ENCODE assay signal across 10 cellular contexts in genomic region chr1:206708058-206708457, GRCh38. TPM values are rescaled to one million over a fixed set of nuclear protein-coding genes. Genes with fewer than 3 reads are reported as not detected.
DNase-seq lines count a peak whose midpoint lies in the region; ATAC-seq, FAIRE-seq and TF ChIP-seq lines count a peak whose summit lies in the region.
"Had no signal": no experiment of that assay in that cellular context is flagged by ENCODE, and none has a peak within 500 bp of the region (broad histone marks: within the 10 kb centered on the region; RNA-seq: fewer than 3 reads in every experiment).

No MANE protein-coding gene starts in this region.

- H3K79me2 ChIP-seq in K562 (ENCODE audit: control insufficient read depth, insufficient read depth, low read length): peaks cover 93% of the 10 kb centered on the region

- H3K27me3 ChIP-seq in HL-60 (ENCODE audit: insufficient read depth, poor library complexity, severe bottlenecking) (no peaks in the 10 kb centered on the region), K562 (ENCODE audit: control insufficient read depth in 2 of 2, insufficient read depth in 2 of 2, low read length in 2 of 2) (no peaks in the 10 kb centered on the region), gastroesophageal sphincter (no peaks in the 10 kb centered on the region)

- H3K4me3 Mint-ChIP-seq in T-helper 1 cell treated with Interleukin-12 subunit alpha and Interleukin-12 subunit beta and Interleukin-4 antibody, amounts not matched to agents 30 μg/mL and 1 μg/mL, for 36 hours: peak overlapping the region; percentile 41
- peak overlapping the region; percentile 30 for H3K4me3 Mint-ChIP-seq in stimulated activated effector memory CD8-positive, alpha-beta T cell treated with anti-CD3 and anti-CD28 coated beads, Interleukin-12 subunit alpha, Interleukin-12 subunit beta, amount 100 ng/mL, for 72 hours

- TF ChIP-seq EP300 in K562 (IDR thresholded peaks at IDR 0.05; ENCODE audit: low read length): no peak
- TF ChIP-seq EP300 in gastroesophageal sphincter (IDR thresholded peaks at IDR 0.05): no peak

- H3K27ac ChIP-seq in HL-60 (replicated peaks): peak overlapping the region; percentile 59
- H3K27ac ChIP-seq in K562 (ENCODE audit: extremely low read depth, low read depth, low read length): no peak overlapping the region
- H3K27ac ChIP-seq in gastroesophageal sphincter: no peak overlapping the region

- TF ChIP-seq CTCF in HL-60 (IDR thresholded peaks at IDR 0.05; ENCODE audit: insufficient read depth, low read length) (no peak), K562 (IDR thresholded peaks at IDR 0.05 in 2 of 3, conservative IDR thresholded peaks at IDR 0.05 in 1 of 3; ENCODE audit: insufficient read depth in 2 of 3, low read depth in 1 of 3, low read length in 3 of 3) (peak; percentile 13 to 26 (median 18); a peak in 1 of 6 replicates), gastroesophageal sphincter (IDR thresholded peaks at IDR 0.05) (no peak)

- intact Hi-C loops in K562 (cut with micrococcal nuclease): loop anchor here (5.0 kb wide), 1 partner anchor 36 kb away; no protein-coding TSS in a partner anchor

- H3K4me2 ChIP-seq in K562 (ENCODE audit: insufficient read depth, low read length): no peak overlapping the region

- H3K4me3 ChIP-seq in HL-60 (replicated peaks; ENCODE audit: insufficient read depth, low read length): no peak overlapping the region
- H3K4me3 ChIP-seq in K562: no peak overlapping the region
- H3K4me3 ChIP-seq in gastroesophageal sphincter: no peak overlapping the region

- H4K20me1 ChIP-seq in K562 (replicated peaks; ENCODE audit: control insufficient read depth, insufficient read depth, low read length): peaks cover 63% of the 10 kb centered on the region

- H3K36me3 Mint-ChIP-seq in T-helper 1 cell treated with Interleukin-12 subunit alpha and Interleukin-12 subunit beta and Interleukin-4 antibody, amounts not matched to agents 30 μg/mL and 1 μg/mL, for 36 hours (ENCODE audit: low read depth): peaks cover 3% of the 10 kb centered on the region
- H3K36me3 Mint-ChIP-seq in stimulated activated effector memory CD8-positive, alpha-beta T cell treated with anti-CD3 and anti-CD28 coated beads, Interleukin-12 subunit alpha, Interleukin-12 subunit beta, amount 100 ng/mL, for 72 hours: peaks cover 13% of the 10 kb centered on the region

- H3K4me1 Mint-ChIP-seq in T-helper 1 cell treated with Interleukin-12 subunit alpha and Interleukin-12 subunit beta and Interleukin-4 antibody, amounts not matched to agents 30 μg/mL and 1 μg/mL, for 36 hours (ENCODE audit: low read depth): peaks cover 76% of the 10 kb centered on the region
- H3K4me1 Mint-ChIP-seq in stimulated activated effector memory CD8-positive, alpha-beta T cell treated with anti-CD3 and anti-CD28 coated beads, Interleukin-12 subunit alpha, Interleukin-12 subunit beta, amount 100 ng/mL, for 72 hours: peaks cover 90% of the 10 kb centered on the region

- ATAC-seq in K562 (peak; percentile 61), GM18858 (IDR thresholded peaks at IDR 0.05; ENCODE audit: unreplicated experiment) (no peak), gastroesophageal sphincter (no peak)
- ATAC-seq in stimulated activated effector memory CD8-positive, alpha-beta T cell treated with anti-CD3 and anti-CD28 coated beads, Interleukin-12 subunit alpha, Interleukin-12 subunit beta, amount 100 ng/mL, for 72 hours: no peak

- peak in 1 of 2 experiments; percentile 44; a peak in 2 of 4 replicates for TF ChIP-seq RAD21 in K562 (CRISPR knock-in tag; conservative IDR thresholded peaks at IDR 0.05 in 1 of 2, IDR thresholded peaks at IDR 0.05 in 1 of 2)

- no peaks in the 10 kb centered on the region for H3K9me3 Mint-ChIP-seq in T-helper 1 cell treated with Interleukin-12 subunit alpha and Interleukin-12 subunit beta and Interleukin-4 antibody, amounts not matched to agents 30 μg/mL and 1 μg/mL, for 36 hours
- no peaks in the 10 kb centered on the region for H3K9me3 Mint-ChIP-seq in stimulated activated effector memory CD8-positive, alpha-beta T cell treated with anti-CD3 and anti-CD28 coated beads, Interleukin-12 subunit alpha, Interleukin-12 subunit beta, amount 100 ng/mL, for 72 hours

- H3K27ac Mint-ChIP-seq in T-helper 1 cell treated with Interleukin-12 subunit alpha and Interleukin-12 subunit beta and Interleukin-4 antibody, amounts not matched to agents 30 μg/mL and 1 μg/mL, for 36 hours: peak overlapping the region; percentile 6
- H3K27ac Mint-ChIP-seq in stimulated activated effector memory CD8-positive, alpha-beta T cell treated with anti-CD3 and anti-CD28 coated beads, Interleukin-12 subunit alpha, Interleukin-12 subunit beta, amount 100 ng/mL, for 72 hours: peak overlapping the region; percentile 2

- H3K9me3 ChIP-seq in K562 (replicated peaks; ENCODE audit: control insufficient read depth, insufficient read depth, low read depth, low read length) (no peaks in the 10 kb centered on the region), gastroesophageal sphincter (no peaks in the 10 kb centered on the region)

- TF ChIP-seq POLR2A in K562 (conservative IDR thresholded peaks at IDR 0.05) (no peak), gastroesophageal sphincter (IDR thresholded peaks at IDR 0.05) (no peak)

- H3K27me3 Mint-ChIP-seq in T-helper 1 cell treated with Interleukin-12 subunit alpha and Interleukin-12 subunit beta and Interleukin-4 antibody, amounts not matched to agents 30 μg/mL and 1 μg/mL, for 36 hours (ENCODE audit: low read depth): no peaks in the 10 kb centered on the region

- FAIRE-seq in K562 (lab: Jason Lieb, UNC): no peak
- FAIRE-seq: H54, keratinocyte had no signal

- CTCF ChIA-PET in K562 (lab: Yijun Ruan, JAX; ENCODE audit: low intra/inter-chr PET ratio): no interaction called here

- WGBS in K562 (ENCODE audit: insufficient coverage, low coverage, missing lambda C conversion rate): 38% methylated on average over 2 of the region's 2 CpGs
- WGBS in gastroesophageal sphincter (ENCODE audit: low coverage in 1 of 2), 2 donors: 76 to 83% methylated on average over 2 of the region's 2 CpGs

- H3K4me1 ChIP-seq in K562 (replicated peaks in 1 of 2; ENCODE audit: control insufficient read depth in 2 of 2, insufficient read depth in 2 of 2, low read length in 2 of 2) (peaks cover 21 to 29% of the 10 kb centered on the region in 2 experiments), gastroesophageal sphincter (peaks cover 5 to 87% (median 50%) of the 10 kb centered on the region in 3 donors)

- no peak overlapping the region; a peak in 1 of 4 replicates for H3K9ac ChIP-seq in K562 (ENCODE audit: insufficient read depth in 1 of 2, low read depth in 2 of 2, low read length in 2 of 2)

- POLR2A ChIA-PET in K562 (lab: Yijun Ruan, JAX): interaction anchor here (10.6 kb wide), 1 partner anchor 18 kb away, joined by 130 read pairs; no protein-coding TSS in a partner anchor

- in situ Hi-C loops in K562 (cut with MboI): no loop called here

- H2AFZ ChIP-seq in K562 (ENCODE audit: low read depth, low read length): no peak overlapping the region

- H3K36me3 ChIP-seq in K562 (ENCODE audit: control insufficient read depth, insufficient read depth, low read length): peaks cover 2% of the 10 kb centered on the region; the same call in 1 of the 3 replicates
- H3K36me3 ChIP-seq in gastroesophageal sphincter: no peaks in the 10 kb centered on the region

- DNase-seq in T-helper 1 cell (no peak), HL-60 (ENCODE audit: low read depth in 1 of 2, low spot score in 1 of 2) (peak; percentile 93), K562 (ENCODE audit: extremely low read depth in 1 of 4, low spot score in 3 of 4) (peak in 3 of 4 experiments; percentile 32 to 46 (median 42)), pons (ENCODE audit: low spot score) (no peak)
- DNase-seq in stimulated activated effector memory CD8-positive, alpha-beta T cell treated with anti-CD3 and anti-CD28 coated beads, Interleukin-12 subunit alpha, Interleukin-12 subunit beta, amount 100 ng/mL, for 72 hours (ENCODE audit: low spot score in 2 of 2): no peak

- no TSS peak for BruUV-seq in K562 (replicated peaks; lab: Mats Ljungman, UMichigan)

- no peaks in the 10 kb centered on the region for H3K9me1 ChIP-seq in K562 (ENCODE audit: control insufficient read depth, insufficient read depth, low read length)

TF ChIP-seq in K562, 482 proteins besides CTCF, POLR2A, EP300 and RAD21 (continues in another document):
- peak; percentile 38 for TF ChIP-seq ZFP36 (IDR thresholded peaks at IDR 0.05; ENCODE audit: low read depth, low read length, partially characterized antibody)

RNA-seq across cellular contexts. Expression of gene MAPKAPK2, which starts 23.4 kb away (rescaled TPM):
- 70.6 and 157 TPM in 2 replicates for total RNA-seq in K562 (2011; cell fraction: chromatin; rRNA removed; ENCODE audit: low replicate concordance)
- total RNA-seq in K562 (2011; cell fraction: nucleolus; rRNA removed): 89.5 and 98.9 TPM in 2 replicates
- total RNA-seq in K562 (2011; cell fraction: nucleoplasm; rRNA removed): 74.0 and 80.4 TPM in 2 replicates
- total RNA-seq in K562 (2014; rRNA removed) (52.1 and 57.2 TPM in 2 replicates), K562 (2014; rRNA removed; fragmentation: Illumina TruSeq; extraction: Trizol) (36.1 and 36.6 TPM in 2 replicates), K562 (2015; rRNA removed; fragmentation: Illumina TruSeq; extraction: Trizol) (33.3 and 35.6 TPM in 2 replicates), K562 (2021) (81.3 and 94.2 TPM in 2 replicates), gastroesophageal sphincter (10 to 100 TPM; 45.0 to 77.4 (median 55.5) TPM)
- polyA plus RNA-seq in K562 (2011; rRNA removed) (66.5 and 72.1 TPM in 2 replicates), K562 (2014; fragmentation: Illumina TruSeq; extraction: Trizol) (73.6 and 78.3 TPM in 2 replicates), K562 (2014; fragmentation: Nextera tagmentation; extraction: Ambion mirVana) (1 to 10 TPM in 1 of 2 experiments, under 1 TPM in 1; 0.63 to 1.3 TPM), K562 (2014; rRNA removed) (53.4 and 57.2 TPM in 2 replicates)
- polyA plus RNA-seq in K562 (2011; cell fraction: cytosol; rRNA removed): 68.3 and 74.8 TPM in 2 replicates
- 140 and 167 TPM in 2 replicates for polyA plus RNA-seq in K562 (2011; cell fraction: nucleus; rRNA removed)
- 53.3 and 64.1 TPM in 2 replicates for polyA plus RNA-seq in K562 (2012)
- polyA minus RNA-seq in K562 (2011; rRNA and poly(A)+ RNA removed): 48.3 and 60.9 TPM in 2 replicates
- polyA minus RNA-seq in K562 (2011; cell fraction: cytosol; rRNA and poly(A)+ RNA removed): 37.6 and 41.0 TPM in 2 replicates
- 30.2 and 35.1 TPM in 2 replicates for polyA minus RNA-seq in K562 (2011; cell fraction: nucleus; rRNA and poly(A)+ RNA removed)

Comparison
In these comparisons a context has a peak if more than half of its experiments do, and no peak if none do; other contexts are left out.
1. DNase-seq: peak in HL-60 (2 of 2) and K562 (3 of 4); none in T-helper 1 cell (0 of 5), stimulated activated effector memory CD8-positive, alpha-beta T cell treated with anti-CD3 and anti-CD28 coated beads, Interleukin-12 subunit alpha, Interleukin-12 subunit beta, amount 100 ng/mL, for 72 hours (0 of 2) and pons (single experiment).
2. CTCF ChIP-seq: peak in K562 (3 of 3); none in HL-60 (single experiment) and gastroesophageal sphincter (0 of 4).